In genomic region chr6:2940851-2941250, GRCh38 we compare ENCODE assay signal across 1 cellular context.
A peak's percentile ranks its signal among the peaks of the same experiment; 100 is the strongest.
TF ChIP-seq lines count a peak whose summit lies in the region.

No MANE protein-coding gene starts in this region.

TF ChIP-seq in K562, 482 proteins besides CTCF, POLR2A, EP300 and RAD21:
- TF ChIP-seq THAP12 (CRISPR knock-in tag; IDR thresholded peaks at IDR 0.05) (no peak), ZNF766 (CRISPR knock-in tag; conservative IDR thresholded peaks at IDR 0.05) (no peak), ZBTB11 (CRISPR knock-in tag; IDR thresholded peaks at IDR 0.05) (no peak), TRIM24 (IDR thresholded peaks at IDR 0.05) (no peak), NCOA6 (IDR thresholded peaks at IDR 0.05) (no peak), EGR1 (conservative IDR thresholded peaks at IDR 0.05) (0 out of 2 replicates have a peak, but pooled peaks have one; percentile 13), ZNF639 (CRISPR knock-in tag; conservative IDR thresholded peaks at IDR 0.05 in 1 of 2, IDR thresholded peaks at IDR 0.05 in 1 of 2) (no peak), ZNF124 (CRISPR knock-in tag; IDR thresholded peaks at IDR 0.05) (no peak)
